ENCODE assay signal across 16 cellular contexts in the genomic region with DNA sequence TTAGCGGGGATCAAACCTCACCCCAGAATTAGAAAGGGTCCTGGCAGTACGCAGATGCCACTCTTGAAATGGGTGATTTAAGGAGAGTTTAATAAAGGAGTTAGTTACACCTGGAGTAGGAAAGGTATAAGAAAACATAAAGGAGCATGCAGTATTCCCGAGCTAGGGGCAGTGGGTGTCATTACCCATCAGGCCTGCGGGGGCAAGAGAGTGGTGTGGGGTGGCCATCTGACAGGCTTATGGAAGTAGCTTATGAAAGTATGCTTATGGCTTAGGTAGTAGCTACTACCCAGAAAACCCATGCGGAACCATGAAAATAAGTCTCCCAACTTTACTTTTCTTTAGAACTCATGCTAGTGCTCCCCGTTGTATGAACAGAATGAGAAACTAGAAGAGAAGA.
A peak's percentile ranks its signal among the peaks of the same experiment; 100 is the strongest.
DNase-seq lines count a peak whose midpoint lies in the region; ATAC-seq and TF ChIP-seq lines count a peak whose summit lies in the region.
"Had no signal": no experiment of that assay in that cellular context is flagged by ENCODE, and none has a peak within 500 bp of the region (broad histone marks: within the 10 kb centered on the region; RNA-seq: fewer than 3 reads in every experiment).

No MANE protein-coding gene starts in this region.

- H3K27ac Mint-ChIP-seq in activated T-helper 17 cell treated with anti-CD3 and anti-CD28 coated beads, Interleukin-2, amount 50 U/mL, for 72 hours: no peak overlapping the region
- H3K27ac Mint-ChIP-seq: memory B cell had no signal

- no peak overlapping the region for H3K4me3 Mint-ChIP-seq in activated T-helper 17 cell treated with anti-CD3 and anti-CD28 coated beads, Interleukin-2, amount 50 U/mL, for 72 hours
- H3K4me3 Mint-ChIP-seq: memory B cell had no signal

- no peaks in the 10 kb centered on the region for H3K4me1 ChIP-seq in MM.1S (ENCODE audit: low read length)
- H3K4me1 ChIP-seq: adrenal gland, heart right ventricle, pancreas had no signal

- no peaks in the 10 kb centered on the region for H3K9me3 ChIP-seq in MM.1S (replicated peaks; ENCODE audit: insufficient read depth, low read length)
- H3K9me3 ChIP-seq: adrenal gland, heart right ventricle, pancreas had no signal

- DNase-seq in activated CD4-positive, alpha-beta T cell treated with anti-CD3 and anti-CD28 coated beads for 48 hours: peak; percentile 21
- DNase-seq in activated CD4-positive, alpha-beta T cell treated with anti-CD3 and anti-CD28 coated beads for 1 hour: no peak
- DNase-seq in MM.1S: no peak
- DNase-seq in epithelial cell of esophagus (ENCODE audit: low read depth): peak; percentile 7
- no peak for DNase-seq in retinal pigment epithelial cell (ENCODE audit: low read depth)
- DNase-seq: adrenal gland; dorsolateral prefrontal cortex; heart right ventricle; NCI-H446 treated with DMSO at 0.1 percent for 48 hours; pancreas; SHP77; stimulated activated CD4-positive, alpha-beta T cell treated with anti-CD3 and anti-CD28 coated beads, Interleukin-1b, Interleukin-23, amount 100 ng/mL, for 48 hours had no signal

- H2AFZ ChIP-seq in MM.1S (ENCODE audit: low read length): no peak overlapping the region

- TF ChIP-seq CTCF in MM.1S (IDR thresholded peaks at IDR 0.05; ENCODE audit: low read length): peak; percentile 31
- TF ChIP-seq CTCF in epithelial cell of esophagus (IDR thresholded peaks at IDR 0.05; ENCODE audit: insufficient read depth, low read depth, low read length, missing control alignments): peak; percentile 4
- peak; percentile 47 for TF ChIP-seq CTCF in retinal pigment epithelial cell (conservative IDR thresholded peaks at IDR 0.05; ENCODE audit: low read depth, low read length)

- no peaks in the 10 kb centered on the region for H3K36me3 Mint-ChIP-seq in activated T-helper 17 cell treated with anti-CD3 and anti-CD28 coated beads, Interleukin-2, amount 50 U/mL, for 72 hours (ENCODE audit: low read depth)
- H3K36me3 Mint-ChIP-seq: memory B cell had no signal

- no peaks in the 10 kb centered on the region for H3K27me3 ChIP-seq in MM.1S (replicated peaks; ENCODE audit: insufficient read depth, low read length)
- H3K27me3 ChIP-seq: adrenal gland, heart right ventricle, pancreas had no signal

- no peaks in the 10 kb centered on the region for H4K20me1 ChIP-seq in MM.1S (ENCODE audit: insufficient read depth, low read length)

- no peak overlapping the region for H3K9ac ChIP-seq in MM.1S (ENCODE audit: low read length)

- no peaks in the 10 kb centered on the region for H3K27me3 Mint-ChIP-seq in activated T-helper 17 cell treated with anti-CD3 and anti-CD28 coated beads, Interleukin-2, amount 50 U/mL, for 72 hours
- H3K27me3 Mint-ChIP-seq: memory B cell had no signal

- H3K4me3 ChIP-seq in MM.1S (ENCODE audit: low read length) (no peak overlapping the region), epithelial cell of esophagus (ENCODE audit: low read length) (no peak overlapping the region), retinal pigment epithelial cell (ENCODE audit: low read length) (no peak overlapping the region)
- H3K4me3 ChIP-seq: adrenal gland, dorsolateral prefrontal cortex, heart right ventricle, pancreas had no signal

- H3F3A ChIP-seq in MM.1S (ENCODE audit: insufficient read depth, low read length): no peaks in the 10 kb centered on the region

- no peaks in the 10 kb centered on the region for H3K36me3 ChIP-seq in MM.1S (replicated peaks; ENCODE audit: insufficient read depth, low read length)
- H3K36me3 ChIP-seq: adrenal gland, heart right ventricle, pancreas had no signal

- H3K4me2 ChIP-seq in MM.1S (ENCODE audit: low read depth, low read length): no peak overlapping the region

- ATAC-seq in HG02840 (IDR thresholded peaks at IDR 0.05; ENCODE audit: low FRiP score, unreplicated experiment) (no peak), GM18909 (IDR thresholded peaks at IDR 0.05; ENCODE audit: poor library complexity, unreplicated experiment) (no peak)
- ATAC-seq in activated T-helper 17 cell treated with anti-CD3 and anti-CD28 coated beads, Interleukin-2, amount 50 U/mL, for 72 hours (replicated peaks): no peak
- ATAC-seq: heart right ventricle, pancreas had no signal

- peaks cover 10% of the 10 kb centered on the region for H3K9me3 Mint-ChIP-seq in activated T-helper 17 cell treated with anti-CD3 and anti-CD28 coated beads, Interleukin-2, amount 50 U/mL, for 72 hours

- H3K4me1 Mint-ChIP-seq in activated T-helper 17 cell treated with anti-CD3 and anti-CD28 coated beads, Interleukin-2, amount 50 U/mL, for 72 hours: no peaks in the 10 kb centered on the region
- H3K4me1 Mint-ChIP-seq: memory B cell had no signal

- no peaks in the 10 kb centered on the region for H3K79me2 ChIP-seq in MM.1S (ENCODE audit: low read length)

- no peaks in the 10 kb centered on the region for H3K9me2 ChIP-seq in MM.1S (replicated peaks; ENCODE audit: insufficient read depth, low read length)

- H3K27ac ChIP-seq in MM.1S (ENCODE audit: low read length): no peak overlapping the region
- H3K27ac ChIP-seq: adrenal gland, dorsolateral prefrontal cortex, heart right ventricle, pancreas had no signal

Comparison
In these comparisons a context has a peak if more than half of its experiments do, and no peak if none do; other contexts are left out.
1. DNase-seq: peak in activated CD4-positive, alpha-beta T cell treated with anti-CD3 and anti-CD28 coated beads for 48 hours (single experiment) and epithelial cell of esophagus (single experiment); none in activated CD4-positive, alpha-beta T cell treated with anti-CD3 and anti-CD28 coated beads for 1 hour (single experiment), MM.1S (single experiment) and retinal pigment epithelial cell (single experiment).
2. Peak in every context shown above with its lines, with median percentiles within 50 percentile points of each other: CTCF ChIP-seq.